In genomic region chr22:20021196-20022181, GRCh38 we compare ENCODE assay signal across 8 cellular contexts. TPM values are rescaled to one million over a fixed set of nuclear protein-coding genes. Genes with fewer than 3 reads are reported as not detected.
DNase-seq lines count a peak whose midpoint lies in the region; ATAC-seq and TF ChIP-seq lines count a peak whose summit lies in the region.

No MANE protein-coding gene starts in this region.

- H3K4me1 Mint-ChIP-seq in naive thymus-derived CD8-positive, alpha-beta T cell, result peaks cover 25 to 63% (median 56%) of the 10 kb centered on the region in 4 donors

- peaks cover 45 to 63% (median 58%) of the 10 kb centered on the region in 10 experiments for H3K4me1 ChIP-seq in BLaER1 treated with 17β-estradiol and CSF1 and Interleukin-3, amounts not matched to agents 10 nM and 100 nM

- POLR2A ChIA-PET in naive thymus-derived CD8-positive, alpha-beta T cell (lab: Charles Lee), result interaction anchor here (0.8 to 3.9 kb wide), 15 partner anchors 8 to 131 kb away, joined by 3 to 23 read pairs (median 4); partner anchors contain the start of genes COMT, DGCR8, TRMT2A and TXNRD2

- H3K36me3 ChIP-seq in BLaER1 treated with 17β-estradiol and CSF1 and Interleukin-3, amounts not matched to agents 10 nM and 100 nM, result peaks cover 0 to 25% (median 7%) of the 10 kb centered on the region in 11 experiments; a peak in 12 of 22 replicates

- peak overlapping the region; percentile 87 to 97 (median 93) for H3K9ac ChIP-seq in BLaER1 treated with 17β-estradiol and CSF1 and Interleukin-3, amounts not matched to agents 10 nM and 100 nM

- no peak for TF ChIP-seq CTCF in fibroblast of mammary gland (conservative IDR thresholded peaks at IDR 0.05; ENCODE audit: control insufficient read depth, insufficient read depth, low read depth, low read length)

- peaks cover 15 to 24% (median 21%) of the 10 kb centered on the region in 11 experiments for H3K27me3 ChIP-seq in BLaER1 treated with 17β-estradiol and CSF1 and Interleukin-3, amounts not matched to agents 10 nM and 100 nM

- peak overlapping the region; percentile 94 to 100 (median 99) for H3K4me2 ChIP-seq in BLaER1 treated with 17β-estradiol and CSF1 and Interleukin-3, amounts not matched to agents 10 nM and 100 nM

- H3K36me3 Mint-ChIP-seq in naive thymus-derived CD8-positive, alpha-beta T cell, result peaks cover 0 to 4% (median 0%) of the 10 kb centered on the region in 3 donors

- no peaks in the 10 kb centered on the region for H3K27me3 Mint-ChIP-seq in naive thymus-derived CD8-positive, alpha-beta T cell

- H4K20me1 ChIP-seq in BLaER1 treated with 17β-estradiol and CSF1 and Interleukin-3, amounts not matched to agents 10 nM and 100 nM, result peaks cover 22 to 59% (median 39%) of the 10 kb centered on the region in 11 experiments; a peak in 18 of 22 replicates

- H3K27ac Mint-ChIP-seq in naive thymus-derived CD8-positive, alpha-beta T cell, result peak overlapping the region; percentile 57 to 95 (median 88)

- peak overlapping the region; percentile 85 to 95 (median 90) for H3K27ac ChIP-seq in BLaER1 treated with 17β-estradiol and CSF1 and Interleukin-3, amounts not matched to agents 10 nM and 100 nM

- H3K9me3 ChIP-seq in BLaER1 treated with 17β-estradiol and CSF1 and Interleukin-3, amounts not matched to agents 10 nM and 100 nM (replicated peaks in 1 of 11), result no peaks in the 10 kb centered on the region

- H3K9me3 Mint-ChIP-seq in naive thymus-derived CD8-positive, alpha-beta T cell, result no peaks in the 10 kb centered on the region

- peak; percentile 28 to 29 for DNase-seq in activated CD4-positive, alpha-beta T cell treated with anti-CD3 and anti-CD28 coated beads, Interleukin-2, amount 50 U/mL, for 48 hours
- peak; percentile 64 for DNase-seq in fibroblast of mammary gland (ENCODE audit: low read depth)
- peak in 2 of 10 donors; percentile 19 to 27 for DNase-seq in naive thymus-derived CD8-positive, alpha-beta T cell
- no peak for DNase-seq in central memory CD4-positive, alpha-beta T cell
- no peak for DNase-seq in activated effector memory CD4-positive, alpha-beta T cell treated with anti-CD3 and anti-CD28 coated beads, Interleukin-2, amount 50 U/mL, for 16 hours

- ATAC-seq in HG02571 (IDR thresholded peaks at IDR 0.05; ENCODE audit: unreplicated experiment) (peak; percentile 6), GM21576 (IDR thresholded peaks at IDR 0.05; ENCODE audit: unreplicated experiment) (no peak)
- ATAC-seq in naive thymus-derived CD8-positive, alpha-beta T cell, result peak in 1 of 2 donors; percentile 8

- H3K4me3 ChIP-seq in BLaER1 treated with 17β-estradiol and CSF1 and Interleukin-3, amounts not matched to agents 10 nM and 100 nM, result peak overlapping the region; percentile 79 to 99 (median 93)
- H3K4me3 ChIP-seq in fibroblast of mammary gland (ENCODE audit: control insufficient read depth, low read depth, low read length), result peak overlapping the region; percentile 88

- H3K4me3 Mint-ChIP-seq in naive thymus-derived CD8-positive, alpha-beta T cell, result peak overlapping the region; percentile 86 to 94 (median 88)

RNA-seq across cellular contexts. Expression of gene TANGO2, which starts 0.6 kb away (rescaled TPM):
- total RNA-seq in naive thymus-derived CD8-positive, alpha-beta T cell, result 10 to 100 TPM; 37.5 to 38.0 TPM
- polyA plus RNA-seq in naive thymus-derived CD8-positive, alpha-beta T cell, result 10 to 100 TPM; 22.6 to 36.2 (median 26.4) TPM

RNA-seq across cellular contexts. Expression of gene ARVCF, which starts 4.9 kb away (rescaled TPM):
- total RNA-seq in naive thymus-derived CD8-positive, alpha-beta T cell, result 1 to 10 TPM; 4.6 to 5.1 TPM
- 1 to 10 TPM in 2 of 3 donors, under 1 TPM in 1; 0.53 to 1.5 (median 1.1) TPM for polyA plus RNA-seq in naive thymus-derived CD8-positive, alpha-beta T cell

RNA-seq across cellular contexts. Expression of gene DGCR8, which starts 58.6 kb away (rescaled TPM):
- total RNA-seq in naive thymus-derived CD8-positive, alpha-beta T cell, result 10 to 100 TPM; 51.3 to 53.3 TPM
- 1 to 10 TPM; 4.0 to 6.0 (median 4.4) TPM for polyA plus RNA-seq in naive thymus-derived CD8-positive, alpha-beta T cell

Comparison
In these comparisons a context has a peak if more than half of its experiments do, and no peak if none do; other contexts are left out.
1. DNase-seq: peak in activated CD4-positive, alpha-beta T cell treated with anti-CD3 and anti-CD28 coated beads, Interleukin-2, amount 50 U/mL, for 48 hours (2 of 2) and fibroblast of mammary gland (single experiment); none in central memory CD4-positive, alpha-beta T cell (single experiment) and activated effector memory CD4-positive, alpha-beta T cell treated with anti-CD3 and anti-CD28 coated beads, Interleukin-2, amount 50 U/mL, for 16 hours (single experiment).